8 cellular contexts compared by ENCODE assay signal in the genomic region with DNA sequence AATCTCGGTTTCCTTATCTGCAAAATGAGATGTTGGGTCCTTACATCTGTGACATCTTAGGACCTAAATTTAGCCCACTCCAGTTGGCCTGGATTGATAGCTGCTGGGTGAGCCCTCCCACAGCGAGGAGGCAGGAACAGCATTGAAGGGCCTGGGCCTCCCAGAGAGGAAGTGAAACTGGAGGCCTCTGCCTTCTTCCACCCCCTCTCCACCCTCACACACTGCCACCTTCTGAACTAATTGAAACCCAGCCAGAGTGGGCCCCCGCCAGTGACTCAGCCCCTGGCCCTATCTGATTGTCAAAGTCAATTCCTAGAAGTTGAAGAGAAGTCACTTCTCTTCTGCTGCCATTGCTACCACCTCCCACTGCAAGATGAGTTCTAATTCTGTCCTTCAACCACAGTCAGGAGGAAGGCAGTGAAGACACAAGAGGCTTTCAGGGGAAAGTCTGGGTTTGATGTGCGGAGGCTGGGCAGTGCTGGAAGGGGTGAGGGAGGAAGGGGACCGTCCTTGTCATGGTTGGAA. TPM values are rescaled to one million over a fixed set of nuclear protein-coding genes. Genes with fewer than 3 reads are reported as not detected.
DNase-seq lines count a peak whose midpoint lies in the region; ATAC-seq lines count a peak whose summit lies in the region.

No MANE protein-coding gene starts in this region.

- no peak overlapping the region for H3K18ac ChIP-seq in trophoblast cell (ENCODE audit: low read length)

- H2BK12ac ChIP-seq in trophoblast cell (ENCODE audit: low read length): no peak overlapping the region

- peaks cover 56% of the 10 kb centered on the region for H3K4me1 Mint-ChIP-seq in activated naive CD8-positive, alpha-beta T cell treated with anti-CD3 and anti-CD28 coated beads, Interleukin-2, amount 10 ng/mL, durations not matched to agents 7 days and 5 days

- H3K4me3 ChIP-seq in trophoblast cell (ENCODE audit: low read depth, low read length): no peak overlapping the region

- H3K27me3 Mint-ChIP-seq in activated naive CD8-positive, alpha-beta T cell treated with anti-CD3 and anti-CD28 coated beads, Interleukin-2, amount 10 ng/mL, durations not matched to agents 7 days and 5 days: no peaks in the 10 kb centered on the region

- no peak overlapping the region for H3K4me2 ChIP-seq in trophoblast cell (ENCODE audit: low read length)

- peaks cover 7% of the 10 kb centered on the region for H3K36me3 Mint-ChIP-seq in activated naive CD8-positive, alpha-beta T cell treated with anti-CD3 and anti-CD28 coated beads, Interleukin-2, amount 10 ng/mL, durations not matched to agents 7 days and 5 days

- no peak overlapping the region for H2AK5ac ChIP-seq in trophoblast cell (ENCODE audit: low read length)

- peaks cover 3% of the 10 kb centered on the region for H3K9me3 Mint-ChIP-seq in activated naive CD8-positive, alpha-beta T cell treated with anti-CD3 and anti-CD28 coated beads, Interleukin-2, amount 10 ng/mL, durations not matched to agents 7 days and 5 days

- H3K9ac ChIP-seq in trophoblast cell (ENCODE audit: low read length): no peak overlapping the region

- no peak overlapping the region for H3K23ac ChIP-seq in trophoblast cell (ENCODE audit: low read length)

- H4K91ac ChIP-seq in trophoblast cell (ENCODE audit: low read depth, low read length): no peak overlapping the region

- ATAC-seq in GM19025 (IDR thresholded peaks at IDR 0.05; ENCODE audit: low read depth, unreplicated experiment) (peak; percentile 69), HG03095 (IDR thresholded peaks at IDR 0.05; ENCODE audit: unreplicated experiment) (peak; percentile 70)
- ATAC-seq in activated naive CD8-positive, alpha-beta T cell treated with anti-CD3 and anti-CD28 coated beads, Interleukin-2, amount 10 ng/mL, durations not matched to agents 7 days and 5 days (ENCODE audit: low read depth): peak; percentile 100

- peak overlapping the region; percentile 86 for H3K4me3 Mint-ChIP-seq in activated naive CD8-positive, alpha-beta T cell treated with anti-CD3 and anti-CD28 coated beads, Interleukin-2, amount 10 ng/mL, durations not matched to agents 7 days and 5 days

- no peak overlapping the region for H2AFZ ChIP-seq in trophoblast cell (ENCODE audit: insufficient read depth, low read length, poor library complexity)

- H4K8ac ChIP-seq in trophoblast cell (ENCODE audit: low read depth, low read length): no peak overlapping the region

- H3K4me1 ChIP-seq in trophoblast cell (ENCODE audit: control insufficient read depth in 1 of 2, insufficient read depth in 2 of 2, low read length in 2 of 2): no peaks in the 10 kb centered on the region

- H3K36me3 ChIP-seq in trophoblast cell (ENCODE audit: control insufficient read depth in 1 of 2, insufficient read depth in 2 of 2, low read length in 2 of 2): no peaks in the 10 kb centered on the region

- H2BK120ac ChIP-seq in trophoblast cell (ENCODE audit: insufficient read depth, low read length, poor library complexity): no peak overlapping the region

- H3K27me3 ChIP-seq in trophoblast cell (ENCODE audit: insufficient read depth, low read length): no peaks in the 10 kb centered on the region

- H3K27ac Mint-ChIP-seq in activated naive CD8-positive, alpha-beta T cell treated with anti-CD3 and anti-CD28 coated beads, Interleukin-2, amount 10 ng/mL, durations not matched to agents 7 days and 5 days: peak overlapping the region; percentile 97

- no CpG with 5 or more reads among the region's 5 CpGs for WGBS in trophoblast cell (ENCODE audit: extremely low coverage, insufficient coverage, insufficient read length)

- H2BK5ac ChIP-seq in trophoblast cell (ENCODE audit: low read depth, low read length, poor library complexity): no peak overlapping the region

- peak; percentile 99 for DNase-seq in SKM-1 treated with dmso at 0.1 percent for 144 hours (lab: John Stamatoyannopoulos, UW; ENCODE audit: unreplicated experiment)
- peak; percentile 75 for DNase-seq in activated naive CD8-positive, alpha-beta T cell treated with anti-CD3 and anti-CD28 coated beads, Interleukin-2, amount 10 ng/mL, durations not matched to agents 7 days and 5 days
- peak; percentile 22 to 46 for DNase-seq in trophoblast cell
- DNase-seq in superior temporal gyrus (ENCODE audit: extremely low spot score): no peak
- DNase-seq in NCI-H748 treated with DMSO at 0.1 percent for 48 hours (lab: John Stamatoyannopoulos, UW): no peak
- DNase-seq in putamen (ENCODE audit: low spot score): no peak

- H3K79me1 ChIP-seq in trophoblast cell (ENCODE audit: low read length): no peaks in the 10 kb centered on the region

- H3K79me2 ChIP-seq in trophoblast cell (ENCODE audit: control insufficient read depth, insufficient read depth, low read length, poor library complexity): no peaks in the 10 kb centered on the region

- no peak overlapping the region for H3K14ac ChIP-seq in trophoblast cell (ENCODE audit: low read length)

- peaks cover 3% of the 10 kb centered on the region for H3K9me3 ChIP-seq in trophoblast cell (ENCODE audit: insufficient read depth, low read depth, low read length)

- H3K4ac ChIP-seq in trophoblast cell (ENCODE audit: low read depth, low read length): no peak overlapping the region

- H3K27ac ChIP-seq in trophoblast cell (ENCODE audit: low read depth, low read length): no peak overlapping the region

- H4K12ac ChIP-seq in trophoblast cell (ENCODE audit: low read depth, low read length): no peak overlapping the region

- POLR2A ChIA-PET in activated naive CD8-positive, alpha-beta T cell treated with anti-CD3 and anti-CD28 coated beads, Interleukin-2, amount 10 ng/mL, durations not matched to agents 7 days and 5 days (lab: Charles Lee): interaction anchor here (3.0 kb wide), 1 partner anchor 15 kb away, joined by 38 read pairs; no protein-coding TSS in a partner anchor

RNA-seq across cellular contexts. Expression of a gene that starts 55.2 kb away (rescaled TPM):
- total RNA-seq in activated naive CD8-positive, alpha-beta T cell treated with anti-CD3 and anti-CD28 coated beads, Interleukin-2, amount 10 ng/mL, durations not matched to agents 7 days and 5 days: 10 to 100 TPM in 1 of 2 experiments, 1 to 10 TPM in 1; 8.1 to 10.9 TPM
- 51.6 and 53.5 TPM in 2 replicates for polyA plus RNA-seq in trophoblast cell (2013)

Comparison
In these comparisons a context has a peak if more than half of its experiments do, and no peak if none do; other contexts are left out.
1. DNase-seq: peak in SKM-1 treated with dmso at 0.1 percent for 144 hours (single experiment), activated naive CD8-positive, alpha-beta T cell treated with anti-CD3 and anti-CD28 coated beads, Interleukin-2, amount 10 ng/mL, durations not matched to agents 7 days and 5 days (single experiment) and trophoblast cell (2 of 2); none in superior temporal gyrus (single experiment), NCI-H748 treated with DMSO at 0.1 percent for 48 hours (single experiment) and putamen (single experiment).
2. Peak in every context shown above with its lines, with median percentiles within 50 percentile points of each other: ATAC-seq.